ENCODE assay signal across 29 cellular contexts in genomic region chr4:22707390-22707789, GRCh38. TPM values are rescaled to one million over a fixed set of nuclear protein-coding genes. Genes with fewer than 3 reads are reported as not detected.
A peak's percentile ranks its signal among the peaks of the same experiment; 100 is the strongest.
DNase-seq lines count a peak whose midpoint lies in the region; ATAC-seq and TF ChIP-seq lines count a peak whose summit lies in the region.
"Had no signal": no experiment of that assay in that cellular context is flagged by ENCODE, and none has a peak within 500 bp of the region (broad histone marks: within the 10 kb centered on the region; RNA-seq: fewer than 3 reads in every experiment).

No MANE protein-coding gene starts in this region.

- 68 to 69% methylated on average over 1 of the region's 1 CpG for WGBS in lower leg skin, 2 donors

- no peak for TF ChIP-seq POLR2A in lower leg skin (IDR thresholded peaks at IDR 0.05)

- H3K4me3 Mint-ChIP-seq in activated T-cell treated with anti-CD3 and anti-CD28 coated beads, Interleukin-2, amount 50 U/mL, for 72 hours: no peak overlapping the region
- H3K4me3 Mint-ChIP-seq: activated T-cell treated with anti-CD3 and anti-CD28 coated beads, Interleukin-2, amount 50 U/mL, for 24 hours; CD14-positive monocyte; central memory CD8-positive, alpha-beta T cell; effector memory CD8-positive, alpha-beta T cell; GM23338 had no signal

- TF ChIP-seq CTCF in lower leg skin (IDR thresholded peaks at IDR 0.05): no peak

- H3K27ac Mint-ChIP-seq in activated T-cell treated with anti-CD3 and anti-CD28 coated beads, Interleukin-2, amount 50 U/mL, for 72 hours: no peak overlapping the region
- H3K27ac Mint-ChIP-seq: activated T-cell treated with anti-CD3 and anti-CD28 coated beads, Interleukin-2, amount 50 U/mL, for 24 hours; effector memory CD8-positive, alpha-beta T cell; GM23338 had no signal

- ATAC-seq in activated T-cell treated with anti-CD3 and anti-CD28 coated beads, Interleukin-2, amount 50 U/mL, for 72 hours (replicated peaks in 1 of 2): peak; percentile 51 to 71
- ATAC-seq in HG02642 (IDR thresholded peaks at IDR 0.05; ENCODE audit: poor library complexity, unreplicated experiment) (peak; percentile 76), HG03442 (IDR thresholded peaks at IDR 0.05; ENCODE audit: unreplicated experiment) (peak; percentile 43), HG02973 (IDR thresholded peaks at IDR 0.05; ENCODE audit: unreplicated experiment) (no peak), left cardiac atrium (no peak)
- ATAC-seq: effector memory CD8-positive, alpha-beta T cell; GM23338; left lung; upper lobe of right lung had no signal

- intact Hi-C loops in lower leg skin (cut with DNase I; ENCODE audit: low total_unique reads): no loop called here
- intact Hi-C loops in left cardiac atrium (cut with DNase I): no loop called here

- H3K4me3 ChIP-seq in lower leg skin (ENCODE audit: low read depth, poor library complexity, severe bottlenecking): no peak overlapping the region
- H3K4me3 ChIP-seq: GM23338, left lung, upper lobe of right lung had no signal

- DNase-seq in activated T-cell treated with anti-CD3 and anti-CD28 coated beads, Interleukin-2, amount 50 U/mL, for 72 hours: no peak
- no peak for DNase-seq in activated T-cell treated with anti-CD3 and anti-CD28 coated beads, Interleukin-2, amount 50 U/mL, for 1 hour
- no peak for DNase-seq in stimulated activated CD4-positive, alpha-beta T cell treated with anti-CD3 and anti-CD28 coated beads, Interleukin-2, amount 100 ng/mL, for 24 hours
- no peak for DNase-seq in lower leg skin (ENCODE audit: low spot score in 2 of 2)
- no peak for DNase-seq in left cardiac atrium
- DNase-seq: activated CD4-positive, alpha-beta T cell treated with anti-CD3 and anti-CD28 coated beads for 4 hours; activated CD8-positive, alpha-beta memory T cell treated with anti-CD3 and anti-CD28 coated beads for 24 hours; activated T-cell treated with anti-CD3 and anti-CD28 coated beads, Interleukin-2, amount 50 U/mL, for 24 hours; Caco-2; DMS79; effector memory CD8-positive, alpha-beta T cell; GDM1; left lung; mesendoderm; NCI-H146; NCI-H446; NCI-H774; stimulated activated naive CD4-positive, alpha-beta T cell treated with Interleukin-2 at 50 U/mL for 16 hours; upper lobe of right lung had no signal

- peaks cover 11% of the 10 kb centered on the region for H3K4me1 Mint-ChIP-seq in activated T-cell treated with anti-CD3 and anti-CD28 coated beads, Interleukin-2, amount 50 U/mL, for 72 hours (ENCODE audit: low read depth)
- H3K4me1 Mint-ChIP-seq: CD14-positive monocyte; central memory CD8-positive, alpha-beta T cell; GM23338 had no signal

- peaks cover 2 to 3% of the 10 kb centered on the region in 2 donors for H3K9me3 Mint-ChIP-seq in activated T-cell treated with anti-CD3 and anti-CD28 coated beads, Interleukin-2, amount 50 U/mL, for 72 hours
- H3K9me3 Mint-ChIP-seq: activated T-cell treated with anti-CD3 and anti-CD28 coated beads, Interleukin-2, amount 50 U/mL, for 24 hours; CD14-positive monocyte; GM23338 had no signal

- H3K36me3 Mint-ChIP-seq in activated T-cell treated with anti-CD3 and anti-CD28 coated beads, Interleukin-2, amount 50 U/mL, for 72 hours (ENCODE audit: insufficient read depth in 2 of 2): peaks cover 0 to 4% of the 10 kb centered on the region in 2 donors
- H3K36me3 Mint-ChIP-seq: CD14-positive monocyte had no signal

- H3K27me3 Mint-ChIP-seq in activated T-cell treated with anti-CD3 and anti-CD28 coated beads, Interleukin-2, amount 50 U/mL, for 72 hours (ENCODE audit: low read depth): peaks cover 13% of the 10 kb centered on the region
- H3K27me3 Mint-ChIP-seq: activated T-cell treated with anti-CD3 and anti-CD28 coated beads, Interleukin-2, amount 50 U/mL, for 24 hours; central memory CD8-positive, alpha-beta T cell; effector memory CD8-positive, alpha-beta T cell had no signal

RNA-seq across cellular contexts. Expression of gene GBA3, which starts 14.7 kb away (rescaled TPM):
- not detected for total RNA-seq in activated T-cell treated with anti-CD3 and anti-CD28 coated beads, Interleukin-2, amount 50 U/mL, for 72 hours
- under 1 TPM in 1 of 4 donors, not detected in 3; 0.52 TPM for total RNA-seq in lower leg skin
- total RNA-seq in left cardiac atrium: not detected
- total RNA-seq: GM23338, HT1080, left lung, osteocyte, RPMI7951, skeletal muscle tissue had no signal

Comparison
In these comparisons a context has a peak if more than half of its experiments do, and no peak if none do; other contexts are left out.
1. ATAC-seq: peak in activated T-cell treated with anti-CD3 and anti-CD28 coated beads, Interleukin-2, amount 50 U/mL, for 72 hours (2 of 2), HG02642 (single experiment) and HG03442 (single experiment); none in HG02973 (single experiment) and left cardiac atrium (0 of 2).